In the genomic region with DNA sequence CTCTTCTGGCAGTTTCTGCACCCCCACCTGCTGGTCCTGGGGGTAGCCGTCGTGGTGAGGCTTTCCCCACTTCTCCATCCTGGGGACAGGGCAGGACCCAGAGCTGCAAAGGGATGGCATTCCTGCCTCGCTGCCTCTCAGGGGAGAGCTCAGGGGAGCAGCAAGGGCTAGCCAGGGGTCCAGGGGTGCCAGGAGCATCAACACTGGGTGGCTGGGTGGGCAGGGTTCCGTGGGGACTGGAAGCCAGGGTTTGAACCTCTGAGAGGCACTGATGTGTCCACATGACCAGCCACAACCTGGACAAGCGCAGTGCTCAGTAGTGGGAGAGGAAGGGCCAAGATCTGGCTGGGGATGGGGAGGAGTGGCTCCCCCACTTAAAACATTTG, we compare ENCODE assay signal across 27 cellular contexts. TPM values are rescaled to one million over a fixed set of nuclear protein-coding genes. Genes with fewer than 3 reads are reported as not detected.
DNase-seq lines count a peak whose midpoint lies in the region; ATAC-seq and TF ChIP-seq lines count a peak whose summit lies in the region.
"Had no signal": no experiment of that assay in that cellular context is flagged by ENCODE, and none has a peak within 500 bp of the region (broad histone marks: within the 10 kb centered on the region; RNA-seq: fewer than 3 reads in every experiment).

No MANE protein-coding gene starts in this region.

- H3K4ac ChIP-seq in IMR-90 (ENCODE audit: low read depth, low read length) (no peak overlapping the region), neuronal stem cell (ENCODE audit: low read length) (no peak overlapping the region)

- in situ Hi-C loops in IMR-90 (cut with MboI; ENCODE audit: low sequenced_read_pairs), result no loop called here

- no peak for DNase-seq in IMR-90
- no peak for DNase-seq in RWPE1 (ENCODE audit: low spot score)
- no peak for DNase-seq in neuronal stem cell (ENCODE audit: low spot score)
- DNase-seq in foreskin keratinocyte, result no peak
- DNase-seq in upper lobe of left lung, result no peak
- DNase-seq: 8988T; ACHN; BE2C; C1 segment of cervical spinal cord; CD4-positive, alpha-beta memory T cell; CD4-positive, CD25-positive, alpha-beta regulatory T cell; CD8-positive, alpha-beta memory T cell; COR-L47; DMS 273 treated with DMSO at 0.1 percent for 48 hours; DMS153; DMS53; DMS79; DND-41; EL; GDM1 had no signal

- CTCF ChIA-PET in IMR-90 (lab: Yijun Ruan, JAX) (interaction anchor here (0.5 kb wide), 1 partner anchor 22 kb away, joined by 3 read pairs; no protein-coding TSS in a partner anchor), RWPE1 (lab: Yijun Ruan, JAX) (no interaction called here)

- no peak for TF ChIP-seq EP300 in upper lobe of left lung (IDR thresholded peaks at IDR 0.05)

- H3K4me3 ChIP-seq in IMR-90 (ENCODE audit: insufficient read depth, low read depth, low read length), result no peak overlapping the region
- no peak overlapping the region for H3K4me3 ChIP-seq in neuronal stem cell (ENCODE audit: low read length in 2 of 2)
- H3K4me3 ChIP-seq in upper lobe of left lung, result no peak overlapping the region
- H3K4me3 ChIP-seq: BLaER1, GM12878 had no signal

- H3K27me3 Mint-ChIP-seq in dendritic cell treated with granulocyte-macrophage colony-stimulating factor and Interleukin-4, amounts not matched to agents 40 ng/mL and 50 ng/mL, for 4 days, result no peaks in the 10 kb centered on the region
- H3K27me3 Mint-ChIP-seq: CD4-positive, alpha-beta memory T cell; CD4-positive, CD25-positive, alpha-beta regulatory T cell had no signal

- TF ChIP-seq POLR2A in IMR-90 (IDR thresholded peaks at IDR 0.05; ENCODE audit: low read depth, low read length) (no peak), upper lobe of left lung (IDR thresholded peaks at IDR 0.05) (no peak)

- H3K23ac ChIP-seq in IMR-90 (ENCODE audit: low read depth, low read length) (no peak overlapping the region), neuronal stem cell (ENCODE audit: low read depth, low read length, poor library complexity) (no peak overlapping the region)

- H3K9me3 ChIP-seq in IMR-90 (ENCODE audit: control insufficient read depth, insufficient read depth, low read length) (no peaks in the 10 kb centered on the region), neuronal stem cell (replicated peaks in 1 of 2; ENCODE audit: control insufficient read depth in 2 of 2, insufficient read depth in 1 of 2, low read depth in 1 of 2, low read length in 2 of 2) (no peaks in the 10 kb centered on the region), upper lobe of left lung (no peaks in the 10 kb centered on the region)
- H3K9me3 ChIP-seq: BE2C, BLaER1 had no signal

- no peaks in the 10 kb centered on the region for H3K9me3 Mint-ChIP-seq in dendritic cell treated with granulocyte-macrophage colony-stimulating factor and Interleukin-4, amounts not matched to agents 40 ng/mL and 50 ng/mL, for 4 days
- H3K9me3 Mint-ChIP-seq: CD4-positive, alpha-beta memory T cell; CD4-positive, CD25-positive, alpha-beta regulatory T cell; CD8-positive, alpha-beta memory T cell had no signal

- H2BK5ac ChIP-seq in IMR-90 (ENCODE audit: low read depth, low read length, poor library complexity, severe bottlenecking) (no peak overlapping the region), neuronal stem cell (ENCODE audit: low read length) (no peak overlapping the region)

- no peaks in the 10 kb centered on the region for H3K27me3 ChIP-seq in IMR-90 (ENCODE audit: control insufficient read depth, insufficient read depth, low read length)
- no peaks in the 10 kb centered on the region for H3K27me3 ChIP-seq in neuronal stem cell (ENCODE audit: control insufficient read depth in 3 of 3, insufficient read depth in 3 of 3, low read depth in 1 of 3, low read length in 3 of 3)
- H3K27me3 ChIP-seq in foreskin keratinocyte, result no peaks in the 10 kb centered on the region
- H3K27me3 ChIP-seq in upper lobe of left lung, result no peaks in the 10 kb centered on the region
- H3K27me3 ChIP-seq: BE2C, BLaER1 had no signal

- peak overlapping the region; percentile 42 for H2AK9ac ChIP-seq in IMR-90 (replicated peaks; ENCODE audit: low read depth, low read length, poor library complexity)

- H3K79me1 ChIP-seq in IMR-90 (ENCODE audit: low read depth in 1 of 2, low read length in 2 of 2) (peaks cover 10 to 28% of the 10 kb centered on the region in 2 experiments; a peak in 3 of 4 replicates), neuronal stem cell (ENCODE audit: low read depth, low read length) (no peaks in the 10 kb centered on the region)

- no peak for TF ChIP-seq RAD21 in IMR-90 (IDR thresholded peaks at IDR 0.05; ENCODE audit: low read length)

- WGBS in IMR-90 (ENCODE audit: extremely low coverage in 2 of 2, insufficient read length in 1 of 2), 2 experiments, result no CpG with 5 or more reads among the region's 5 CpGs
- WGBS in neuronal stem cell (ENCODE audit: extremely low coverage in 2 of 2, insufficient read length in 2 of 2, insufficient replicate concordance in 1 of 2), 2 donors, result no CpG with 5 or more reads among the region's 5 CpGs
- 92 to 93% methylated on average over 2 to 5 of the region's 5 CpGs for WGBS in upper lobe of left lung, 2 donors

- no peak for TF ChIP-seq CTCF in IMR-90 (conservative IDR thresholded peaks at IDR 0.05; ENCODE audit: low read depth, low read length)
- no peak for TF ChIP-seq CTCF in RWPE1 (conservative IDR thresholded peaks at IDR 0.05; ENCODE audit: low read depth)
- TF ChIP-seq CTCF in foreskin keratinocyte (conservative IDR thresholded peaks at IDR 0.05), result no peak
- TF ChIP-seq CTCF in upper lobe of left lung (IDR thresholded peaks at IDR 0.05), result no peak

- no peak overlapping the region for H3K9ac ChIP-seq in IMR-90 (ENCODE audit: low read depth, low read length)
- peak overlapping the region; percentile 30 for H3K9ac ChIP-seq in neuronal stem cell (ENCODE audit: low read depth, low read length, poor library complexity)

- no peak overlapping the region for H3K56ac ChIP-seq in IMR-90 (ENCODE audit: extremely low read depth, insufficient read depth, low read length)

- POLR2A ChIA-PET in IMR-90 (lab: Charles Lee; ENCODE audit: unreplicated experiment), result no interaction called here
- POLR2A ChIA-PET in RWPE1 (lab: Yijun Ruan, JAX; ENCODE audit: low non-redundant PET), result no interaction called here

- peak overlapping the region; percentile 48 for H3K27ac Mint-ChIP-seq in dendritic cell treated with granulocyte-macrophage colony-stimulating factor and Interleukin-4, amounts not matched to agents 40 ng/mL and 50 ng/mL, for 4 days
- H3K27ac Mint-ChIP-seq: CD4-positive, alpha-beta memory T cell; CD4-positive, CD25-positive, alpha-beta regulatory T cell; CD8-positive, alpha-beta memory T cell had no signal

- peaks cover 56% of the 10 kb centered on the region for H3K4me1 Mint-ChIP-seq in dendritic cell treated with granulocyte-macrophage colony-stimulating factor and Interleukin-4, amounts not matched to agents 40 ng/mL and 50 ng/mL, for 4 days (ENCODE audit: low read depth)

- no TSS peak for BruUV-seq in IMR-90 (replicated peaks; lab: Mats Ljungman, UMichigan)

- ATAC-seq in IMR-90 (ENCODE audit: low read depth), result no peak
- ATAC-seq in foreskin keratinocyte, result no peak
- ATAC-seq in upper lobe of left lung (ENCODE audit: low FRiP score in 2 of 2), result no peak
- no peak for ATAC-seq in HG03108 (IDR thresholded peaks at IDR 0.05; ENCODE audit: unreplicated experiment)
- ATAC-seq: GM12878 had no signal

- H4K91ac ChIP-seq in IMR-90 (ENCODE audit: insufficient read depth, low read depth, low read length), result no peak overlapping the region
- H4K91ac ChIP-seq in neuronal stem cell (ENCODE audit: low read depth, low read length, poor library complexity), result no peak overlapping the region

- peaks cover 7% of the 10 kb centered on the region for H3K9me1 ChIP-seq in IMR-90 (ENCODE audit: insufficient read depth, low read length)

- peaks cover under 1% of the 10 kb centered on the region; the same call in 1 of the 2 replicates for H4K20me1 ChIP-seq in IMR-90 (ENCODE audit: insufficient read depth, low read length)

- H4K5ac ChIP-seq in IMR-90 (ENCODE audit: low read depth, low read length), result no peak overlapping the region

- H2BK12ac ChIP-seq in neuronal stem cell (ENCODE audit: low read length), result no peak overlapping the region

- H3K36me3 ChIP-seq in IMR-90 (ENCODE audit: control insufficient read depth, insufficient read depth, low read length), result peaks cover 30% of the 10 kb centered on the region
- peaks cover 13 to 41% of the 10 kb centered on the region in 2 donors for H3K36me3 ChIP-seq in neuronal stem cell (replicated peaks in 1 of 2; ENCODE audit: control insufficient read depth in 2 of 2, insufficient read depth in 2 of 2, low read length in 2 of 2)
- H3K36me3 ChIP-seq in upper lobe of left lung, result peaks cover 0 to 48% (median 34%) of the 10 kb centered on the region in 4 donors

- H3K4me1 ChIP-seq in IMR-90 (ENCODE audit: control insufficient read depth, insufficient read depth, low read length), result peaks cover 8% of the 10 kb centered on the region
- H3K4me1 ChIP-seq in neuronal stem cell (ENCODE audit: control insufficient read depth in 2 of 2, insufficient read depth in 1 of 2, low read depth in 1 of 2, low read length in 2 of 2), result peaks cover 3% of the 10 kb centered on the region in 2 donors
- H3K4me1 ChIP-seq in foreskin keratinocyte, result no peaks in the 10 kb centered on the region
- H3K4me1 ChIP-seq in upper lobe of left lung, result peaks cover 9 to 22% (median 11%) of the 10 kb centered on the region in 4 donors

- H3K4me3 Mint-ChIP-seq in dendritic cell treated with granulocyte-macrophage colony-stimulating factor and Interleukin-4, amounts not matched to agents 40 ng/mL and 50 ng/mL, for 4 days, result no peak overlapping the region
- H3K4me3 Mint-ChIP-seq: CD14-positive monocyte; CD4-positive, alpha-beta memory T cell; CD4-positive, CD25-positive, alpha-beta regulatory T cell; CD8-positive, alpha-beta memory T cell had no signal

- H3K27ac ChIP-seq in IMR-90 (ENCODE audit: insufficient read depth, low read length) (no peak overlapping the region), RWPE1 (peak overlapping the region; percentile 36; the same call in 1 of the 2 replicates), neuronal stem cell (replicated peaks; ENCODE audit: low read length) (no peak overlapping the region), foreskin keratinocyte (no peak overlapping the region), upper lobe of left lung (no peak overlapping the region)
- H3K27ac ChIP-seq: BLaER1 had no signal

- H2AK5ac ChIP-seq in IMR-90 (ENCODE audit: low read depth, low read length) (no peak overlapping the region), neuronal stem cell (ENCODE audit: low read depth, low read length) (no peak overlapping the region)

- H2AFZ ChIP-seq in IMR-90 (replicated peaks; ENCODE audit: low read length, poor library complexity) (no peak overlapping the region), neuronal stem cell (ENCODE audit: low read length) (no peak overlapping the region)

- no peak overlapping the region for H4K8ac ChIP-seq in IMR-90 (ENCODE audit: low read depth in 2 of 2, low read length in 2 of 2)
- no peak overlapping the region for H4K8ac ChIP-seq in neuronal stem cell (ENCODE audit: low read depth, low read length)

- intact Hi-C loops in IMR-90 (cut with micrococcal nuclease), result no loop called here
- intact Hi-C loops in dendritic cell treated with granulocyte-macrophage colony-stimulating factor and Interleukin-4, amounts not matched to agents 40 ng/mL and 50 ng/mL, for 4 days (cut with micrococcal nuclease), result no loop called here

- H3K4me2 ChIP-seq in IMR-90 (ENCODE audit: low read depth, low read length) (no peak overlapping the region), neuronal stem cell (ENCODE audit: insufficient read depth, low read length, poor library complexity, severe bottlenecking) (no peak overlapping the region)
- H3K4me2 ChIP-seq: BLaER1 had no signal

- H3K36me3 Mint-ChIP-seq in dendritic cell treated with granulocyte-macrophage colony-stimulating factor and Interleukin-4, amounts not matched to agents 40 ng/mL and 50 ng/mL, for 4 days (ENCODE audit: low read depth), result peaks cover 59% of the 10 kb centered on the region

- H3K18ac ChIP-seq in IMR-90 (ENCODE audit: low read depth, low read length), result no peak overlapping the region
- no peak overlapping the region for H3K18ac ChIP-seq in neuronal stem cell (ENCODE audit: low read length)

- H2BK15ac ChIP-seq in IMR-90 (ENCODE audit: low read depth, low read length), result no peak overlapping the region
- H2BK15ac ChIP-seq in neuronal stem cell (ENCODE audit: low read length), result no peak overlapping the region

- no peak overlapping the region for H2BK20ac ChIP-seq in IMR-90 (ENCODE audit: low read depth, low read length)

- H2BK120ac ChIP-seq in IMR-90 (ENCODE audit: low read depth, low read length), result no peak overlapping the region
- no peak overlapping the region for H2BK120ac ChIP-seq in neuronal stem cell (ENCODE audit: low read depth, low read length)

- H3K14ac ChIP-seq in IMR-90 (replicated peaks; ENCODE audit: low read depth, low read length) (no peak overlapping the region), neuronal stem cell (ENCODE audit: low read length) (no peak overlapping the region)

- dilution Hi-C loops in IMR-90 (cut with HindIII; ENCODE audit: low sequenced_read_pairs, unreplicated experiment), result no loop called here

RNA-seq across cellular contexts. Expression of a gene that starts 5.6 kb away (rescaled TPM):
- total RNA-seq in IMR-90 (2012; rRNA removed) (14.7 and 16.3 TPM in 2 replicates), foreskin keratinocyte (43.0 and 45.9 TPM in 2 replicates), upper lobe of left lung (10 to 100 TPM; 38.3 to 58.7 (median 42.5) TPM)
- polyA plus RNA-seq in IMR-90 (2012; rRNA removed) (26.8 and 27.5 TPM in 2 replicates), foreskin keratinocyte (46.2 and 47.3 TPM in 2 replicates)
- 13.0 and 25.1 TPM in 2 replicates for polyA plus RNA-seq in IMR-90 (2012; cell fraction: cytosol; rRNA removed)
- polyA plus RNA-seq in IMR-90 (2012; cell fraction: nucleus; rRNA removed; ENCODE audit: low replicate concordance), result 62.3 and 128 TPM in 2 replicates
- 8.6 TPM for polyA plus RNA-seq in neuronal stem cell (2013, experiment 1 of 2)
- 8.5 TPM for polyA plus RNA-seq in neuronal stem cell (2013, experiment 2 of 2)

RNA-seq across cellular contexts. Expression of a gene that starts 9.6 kb away (rescaled TPM):
- 0.18 TPM in 1 of 2 replicates, not detected in the other for total RNA-seq in IMR-90 (2012; rRNA removed)
- 0.91 and 1.1 TPM in 2 replicates for polyA plus RNA-seq in IMR-90 (2012; rRNA removed)
- 0.22 and 0.49 TPM in 2 replicates for polyA plus RNA-seq in IMR-90 (2012; cell fraction: cytosol; rRNA removed)
- polyA plus RNA-seq in IMR-90 (2012; cell fraction: nucleus; rRNA removed; ENCODE audit: low replicate concordance), result 3.2 and 5.6 TPM in 2 replicates
- 6.3 TPM for polyA plus RNA-seq in neuronal stem cell (2013, experiment 1 of 2)
- 5.0 TPM for polyA plus RNA-seq in neuronal stem cell (2013, experiment 2 of 2)
- 0.18 and 0.31 TPM in 2 replicates for total RNA-seq in foreskin keratinocyte
- polyA plus RNA-seq in foreskin keratinocyte, result 0.16 and 0.20 TPM in 2 replicates
- 1 to 10 TPM in 3 of 6 donors, under 1 TPM in 3; 0.46 to 5.2 (median 1.0) TPM for total RNA-seq in upper lobe of left lung
- total RNA-seq: Daoy had no signal

RNA-seq across cellular contexts. Expression of a gene that starts 14.5 kb away (rescaled TPM):
- total RNA-seq in IMR-90 (2012; rRNA removed) (not detected in 2 replicates), foreskin keratinocyte (0.25 and 0.95 TPM in 2 replicates), upper lobe of left lung (10 to 100 TPM in 2 of 6 donors, 1 to 10 TPM in 4; 2.1 to 37.7 (median 4.0) TPM)
- polyA plus RNA-seq in IMR-90 (2012; rRNA removed) (0.70 and 0.74 TPM in 2 replicates), foreskin keratinocyte (0.51 and 0.60 TPM in 2 replicates)
- 0.21 and 0.38 TPM in 2 replicates for polyA plus RNA-seq in IMR-90 (2012; cell fraction: cytosol; rRNA removed)
- polyA plus RNA-seq in IMR-90 (2012; cell fraction: nucleus; rRNA removed; ENCODE audit: low replicate concordance), result 4.8 and 9.1 TPM in 2 replicates
- polyA plus RNA-seq in neuronal stem cell (2013, experiment 1 of 2), result 5.1 TPM
- 4.6 TPM for polyA plus RNA-seq in neuronal stem cell (2013, experiment 2 of 2)
- total RNA-seq: G401 had no signal
- polyA plus RNA-seq: CD14-positive monocyte; CD4-positive, alpha-beta memory T cell; CD4-positive, CD25-positive, alpha-beta regulatory T cell; CD8-positive, alpha-beta memory T cell had no signal

RNA-seq across cellular contexts. Expression of a gene that starts 23.8 kb away (rescaled TPM):
- 22.4 and 24.7 TPM in 2 replicates for total RNA-seq in IMR-90 (2012; rRNA removed)
- polyA plus RNA-seq in IMR-90 (2012; rRNA removed), result 34.8 and 45.6 TPM in 2 replicates
- polyA plus RNA-seq in IMR-90 (2012; cell fraction: cytosol; rRNA removed), result 29.1 and 41.6 TPM in 2 replicates
- 16.0 and 19.1 TPM in 2 replicates for polyA plus RNA-seq in IMR-90 (2012; cell fraction: nucleus; rRNA removed; ENCODE audit: low replicate concordance)
- polyA plus RNA-seq in neuronal stem cell (2013, experiment 1 of 2), result 14.1 TPM
- polyA plus RNA-seq in neuronal stem cell (2013, experiment 2 of 2), result 13.9 TPM
- total RNA-seq in foreskin keratinocyte, result 17.7 and 18.6 TPM in 2 replicates
- 22.5 and 22.6 TPM in 2 replicates for polyA plus RNA-seq in foreskin keratinocyte
- 10 to 100 TPM in 3 of 6 donors, 1 to 10 TPM in 3; 2.1 to 14.4 (median 10.1) TPM for total RNA-seq in upper lobe of left lung

RNA-seq across cellular contexts. Expression of a gene that starts 25.5 kb away (rescaled TPM):
- total RNA-seq in IMR-90 (2012; rRNA removed) (25.3 and 29.6 TPM in 2 replicates), foreskin keratinocyte (70.8 and 83.6 TPM in 2 replicates), upper lobe of left lung (100 to 1,000 TPM in 5 of 6 donors, 10 to 100 TPM in 1; 88.4 to 312 (median 188) TPM)
- polyA plus RNA-seq in IMR-90 (2012; rRNA removed) (91.0 and 112 TPM in 2 replicates), foreskin keratinocyte (81.1 and 86.5 TPM in 2 replicates)
- polyA plus RNA-seq in IMR-90 (2012; cell fraction: cytosol; rRNA removed), result 70.2 and 89.3 TPM in 2 replicates
- polyA plus RNA-seq in IMR-90 (2012; cell fraction: nucleus; rRNA removed; ENCODE audit: low replicate concordance), result 205 and 510 TPM in 2 replicates
- 47.2 TPM for polyA plus RNA-seq in neuronal stem cell (2013, experiment 1 of 2)
- polyA plus RNA-seq in neuronal stem cell (2013, experiment 2 of 2), result 44.5 TPM
